ENCODE assay signal across 8 cellular contexts in the genomic region with DNA sequence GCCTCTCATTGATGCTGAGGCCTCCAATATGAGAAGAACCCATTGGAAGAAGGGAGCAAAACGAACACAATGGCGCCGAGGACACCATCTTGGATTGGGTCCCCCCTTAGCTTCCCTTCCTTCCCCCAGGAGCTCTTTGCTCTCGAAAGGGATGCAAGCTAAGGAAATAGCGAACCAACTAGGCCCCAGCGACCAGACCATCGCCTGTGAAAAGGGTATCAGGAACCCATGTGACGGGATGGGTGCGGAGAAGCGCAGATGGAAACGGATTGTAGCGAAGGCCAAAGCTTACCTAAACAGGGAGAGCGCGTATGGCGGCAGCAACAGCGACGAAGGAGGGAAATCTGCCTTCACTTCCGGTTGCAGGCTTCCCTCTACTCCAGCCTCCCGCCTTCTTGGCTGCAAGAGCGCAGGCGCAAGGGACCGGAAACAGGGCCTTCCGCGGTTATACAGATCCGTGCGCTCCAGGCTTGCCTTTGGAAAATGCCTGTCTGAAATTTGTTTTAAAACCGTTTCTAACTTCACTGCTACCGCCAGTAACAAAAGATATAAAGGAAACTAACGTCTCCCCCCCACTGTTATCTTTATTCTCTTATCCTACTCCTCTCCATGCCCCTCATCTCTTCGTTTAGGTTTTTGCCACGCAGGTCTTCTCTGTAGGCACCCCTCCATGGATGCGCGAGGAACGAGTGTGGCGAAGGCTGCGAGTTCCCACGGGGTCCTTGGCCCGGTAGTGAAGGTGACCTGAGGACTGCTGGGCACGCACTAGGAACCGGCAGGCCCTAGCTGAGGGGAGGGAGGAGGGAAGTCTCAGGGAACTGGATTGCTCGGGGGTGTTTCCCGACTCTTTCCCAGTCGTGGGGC. TPM values are rescaled to one million over a fixed set of nuclear protein-coding genes. Genes with fewer than 3 reads are reported as not detected.
A peak's percentile ranks its signal among the peaks of the same experiment; 100 is the strongest.
DNase-seq lines count a peak whose midpoint lies in the region; ATAC-seq and TF ChIP-seq lines count a peak whose summit lies in the region.

A gene (minus strand): TSS at position 346 of the 864 bp plus-strand sequence. CDS start 1,471 bp downstream, outside the sequence.

- peaks cover 0 to 7% (median 0%) of the 10 kb centered on the region in 11 donors for H3K9me3 Mint-ChIP-seq in naive thymus-derived CD4-positive, alpha-beta T cell
- no peaks in the 10 kb centered on the region for H3K9me3 Mint-ChIP-seq in stimulated activated memory B cell treated with anti-CD40 and anti-IgM and Interleukin-4, amounts not matched to agents 10 μg/mL and 1 μg/mL and 100 μg/mL, for 72 hours

- peak within 1 kb of the TSS; percentile 91 for H3K4me2 ChIP-seq in GM23248 (ENCODE audit: unreplicated experiment)

- H3K9ac ChIP-seq in GM23248, result peak within 1 kb of the TSS; percentile 98

- intact Hi-C loops in naive thymus-derived CD4-positive, alpha-beta T cell (cut with micrococcal nuclease), result loop anchor here (1.0 to 10.0 kb wide), 14 partner anchors 45 to 653 kb away; a partner anchor contains a TSS

- H3K4me1 ChIP-seq in GM23248 (ENCODE audit: insufficient read depth), result peaks cover 19% of the 10 kb centered on the region
- peaks cover 34 to 45% of the 10 kb centered on the region in 2 donors for H3K4me1 ChIP-seq in naive thymus-derived CD4-positive, alpha-beta T cell (ENCODE audit: control insufficient read depth in 2 of 2, insufficient read depth in 2 of 2, low read length in 2 of 2)

- H4K20me1 ChIP-seq in GM23248 (ENCODE audit: insufficient read depth), result peaks cover 27% of the 10 kb centered on the region

- in situ Hi-C loops in GM23248 (cut with MboI), result loop anchor here (5.0 kb wide), 1 partner anchor 60 kb away; no protein-coding TSS in a partner anchor

- DNase-seq in DMS79 treated with DMSO at 0.1 percent for 48 hours (lab: John Stamatoyannopoulos, UW) (peak; percentile 97), GM23248 (peak; percentile 99), LHCN-M2 (ENCODE audit: low read depth) (peak; percentile 97), RWPE1 (ENCODE audit: low spot score) (peak; percentile 92), fibroblast of gingiva (ENCODE audit: low read depth) (peak; percentile 97)
- DNase-seq in activated T-helper 1 cell treated with anti-CD3 and anti-CD28 coated beads, Interleukin-2, amount 50 U/mL, for 16 hours (ENCODE audit: low read depth in 1 of 2, low spot score in 1 of 2), result peak; percentile 87 to 92
- DNase-seq in naive thymus-derived CD4-positive, alpha-beta T cell, result peak; percentile 80 to 97 (median 94)

- H3K36me3 Mint-ChIP-seq in naive thymus-derived CD4-positive, alpha-beta T cell, result peaks cover 22 to 31% (median 25%) of the 10 kb centered on the region in 5 donors
- peaks cover 40% of the 10 kb centered on the region for H3K36me3 Mint-ChIP-seq in stimulated activated memory B cell treated with anti-CD40 and anti-IgM and Interleukin-4, amounts not matched to agents 10 μg/mL and 1 μg/mL and 100 μg/mL, for 72 hours

- peak within 1 kb of the TSS; percentile 96 for H3K4me3 ChIP-seq in GM23248
- H3K4me3 ChIP-seq in naive thymus-derived CD4-positive, alpha-beta T cell (ENCODE audit: low read length), result peak within 1 kb of the TSS; percentile 77

- H3K79me2 ChIP-seq in GM23248 (ENCODE audit: insufficient read depth), result peaks cover 64% of the 10 kb centered on the region

- H2AFZ ChIP-seq in GM23248, result peak within 1 kb of the TSS; percentile 83

- H3K27ac ChIP-seq in GM23248, result peak within 1 kb of the TSS; percentile 96
- peak within 1 kb of the TSS; percentile 93 for H3K27ac ChIP-seq in RWPE1
- H3K27ac ChIP-seq in naive thymus-derived CD4-positive, alpha-beta T cell (ENCODE audit: low read depth, low read length), result peak within 1 kb of the TSS; percentile 97

- H3K9me3 ChIP-seq in GM23248 (ENCODE audit: low read depth), result no peaks in the 10 kb centered on the region
- no peaks in the 10 kb centered on the region for H3K9me3 ChIP-seq in naive thymus-derived CD4-positive, alpha-beta T cell (ENCODE audit: control insufficient read depth in 2 of 3, low read length in 3 of 3)

- H3K27me3 Mint-ChIP-seq in naive thymus-derived CD4-positive, alpha-beta T cell, result no peaks in the 10 kb centered on the region
- no peaks in the 10 kb centered on the region for H3K27me3 Mint-ChIP-seq in stimulated activated memory B cell treated with anti-CD40 and anti-IgM and Interleukin-4, amounts not matched to agents 10 μg/mL and 1 μg/mL and 100 μg/mL, for 72 hours

- no peaks in the 10 kb centered on the region for H3K9me2 ChIP-seq in GM23248 (ENCODE audit: insufficient read depth)

- no peak for TF ChIP-seq CTCF in RWPE1 (conservative IDR thresholded peaks at IDR 0.05; ENCODE audit: low read depth)

- peak within 1 kb of the TSS; percentile 90 to 100 (median 100) for H3K27ac Mint-ChIP-seq in naive thymus-derived CD4-positive, alpha-beta T cell
- H3K27ac Mint-ChIP-seq in stimulated activated memory B cell treated with anti-CD40 and anti-IgM and Interleukin-4, amounts not matched to agents 10 μg/mL and 1 μg/mL and 100 μg/mL, for 72 hours, result peak within 1 kb of the TSS; percentile 92

- H3K36me3 ChIP-seq in GM23248 (ENCODE audit: low read depth), result peaks cover 31% of the 10 kb centered on the region
- H3K36me3 ChIP-seq in naive thymus-derived CD4-positive, alpha-beta T cell (ENCODE audit: control insufficient read depth in 2 of 3, insufficient read depth in 3 of 3, low read length in 3 of 3), result peaks cover 4 to 33% (median 23%) of the 10 kb centered on the region in 3 experiments

- peak within 1 kb of the TSS; percentile 84 to 99 (median 98) for H3K4me3 Mint-ChIP-seq in naive thymus-derived CD4-positive, alpha-beta T cell
- H3K4me3 Mint-ChIP-seq in stimulated activated memory B cell treated with anti-CD40 and anti-IgM and Interleukin-4, amounts not matched to agents 10 μg/mL and 1 μg/mL and 100 μg/mL, for 72 hours, result peak within 1 kb of the TSS; percentile 84

- POLR2A ChIA-PET in RWPE1 (lab: Yijun Ruan, JAX; ENCODE audit: low non-redundant PET), result interaction anchor here (0.8 kb wide), 1 partner anchor 138 kb away, joined by 3 read pairs; a partner anchor contains a TSS
- POLR2A ChIA-PET in naive thymus-derived CD4-positive, alpha-beta T cell (lab: Charles Lee), result interaction anchor here (0.6 to 53.8 kb wide), 37 partner anchors 9 to 1430 kb away, joined by 3 to 3078 read pairs (median 4); a partner anchor contains a TSS

- WGBS in GM23248 (ENCODE audit: low coverage in 1 of 2, low lambda C conversion rate in 2 of 2, missing lambda C conversion rate in 2 of 2), 2 experiments, result 0 to 2% methylated on average over 42 to 43 of the region's 43 CpGs

- H3K4me1 Mint-ChIP-seq in naive thymus-derived CD4-positive, alpha-beta T cell, result peaks cover 34 to 65% (median 55%) of the 10 kb centered on the region in 7 donors
- H3K4me1 Mint-ChIP-seq in stimulated activated memory B cell treated with anti-CD40 and anti-IgM and Interleukin-4, amounts not matched to agents 10 μg/mL and 1 μg/mL and 100 μg/mL, for 72 hours, result peaks cover 45% of the 10 kb centered on the region

- H3F3A ChIP-seq in GM23248 (ENCODE audit: insufficient read depth), result peaks cover 15% of the 10 kb centered on the region; the same call in 1 of the 2 replicates

- H3K27me3 ChIP-seq in GM23248 (replicated peaks; ENCODE audit: insufficient read depth), result no peaks in the 10 kb centered on the region
- no peaks in the 10 kb centered on the region for H3K27me3 ChIP-seq in naive thymus-derived CD4-positive, alpha-beta T cell (ENCODE audit: control insufficient read depth in 2 of 2, insufficient read depth in 2 of 2, low read length in 2 of 2)

- peak; percentile 83 for ATAC-seq in naive thymus-derived CD4-positive, alpha-beta T cell
- ATAC-seq in stimulated activated memory B cell treated with anti-CD40 and anti-IgM and Interleukin-4, amounts not matched to agents 10 μg/mL and 1 μg/mL and 100 μg/mL, for 72 hours, result peak; percentile 91

- CTCF ChIA-PET in RWPE1 (lab: Yijun Ruan, JAX), result interaction anchor here (0.6 to 2.0 kb wide), 8 partner anchors 10 to 346 kb away, joined by 3 to 6 read pairs (median 4); no protein-coding TSS in a partner anchor
- CTCF ChIA-PET in naive thymus-derived CD4-positive, alpha-beta T cell (lab: Charles Lee), result interaction anchor here (0.8 to 3.3 kb wide), 12 partner anchors 9 to 1781 kb away, joined by 3 to 33 read pairs (median 5); a partner anchor contains a TSS

RNA-seq across cellular contexts. Expression of the gene that starts here (rescaled TPM):
- total RNA-seq in GM23248 (2014; rRNA removed; shearing (Covaris generic)), result 319 and 415 TPM in 2 replicates
- 197 and 204 TPM in 2 replicates for polyA plus RNA-seq in GM23248 (2016; fragmentation: Nextera tagmentation; extraction: Ambion mirVana)
- 402 and 452 TPM in 2 replicates for total RNA-seq in LHCN-M2 (2014; rRNA removed)
- 244 TPM for polyA plus RNA-seq in LHCN-M2 (2012)
- 100 to 1,000 TPM; 443 to 761 (median 546) TPM for total RNA-seq in naive thymus-derived CD4-positive, alpha-beta T cell
- polyA plus RNA-seq in naive thymus-derived CD4-positive, alpha-beta T cell, result 100 to 1,000 TPM; 106 to 125 TPM

Comparison
In these comparisons a context has a peak if more than half of its experiments do, and no peak if none do; other contexts are left out.
1. Peak in every context shown above with its lines: DNase-seq, ATAC-seq, H3K4me3 ChIP-seq and H3K27ac ChIP-seq.